13 cellular contexts compared by ENCODE assay signal in the genomic region with DNA sequence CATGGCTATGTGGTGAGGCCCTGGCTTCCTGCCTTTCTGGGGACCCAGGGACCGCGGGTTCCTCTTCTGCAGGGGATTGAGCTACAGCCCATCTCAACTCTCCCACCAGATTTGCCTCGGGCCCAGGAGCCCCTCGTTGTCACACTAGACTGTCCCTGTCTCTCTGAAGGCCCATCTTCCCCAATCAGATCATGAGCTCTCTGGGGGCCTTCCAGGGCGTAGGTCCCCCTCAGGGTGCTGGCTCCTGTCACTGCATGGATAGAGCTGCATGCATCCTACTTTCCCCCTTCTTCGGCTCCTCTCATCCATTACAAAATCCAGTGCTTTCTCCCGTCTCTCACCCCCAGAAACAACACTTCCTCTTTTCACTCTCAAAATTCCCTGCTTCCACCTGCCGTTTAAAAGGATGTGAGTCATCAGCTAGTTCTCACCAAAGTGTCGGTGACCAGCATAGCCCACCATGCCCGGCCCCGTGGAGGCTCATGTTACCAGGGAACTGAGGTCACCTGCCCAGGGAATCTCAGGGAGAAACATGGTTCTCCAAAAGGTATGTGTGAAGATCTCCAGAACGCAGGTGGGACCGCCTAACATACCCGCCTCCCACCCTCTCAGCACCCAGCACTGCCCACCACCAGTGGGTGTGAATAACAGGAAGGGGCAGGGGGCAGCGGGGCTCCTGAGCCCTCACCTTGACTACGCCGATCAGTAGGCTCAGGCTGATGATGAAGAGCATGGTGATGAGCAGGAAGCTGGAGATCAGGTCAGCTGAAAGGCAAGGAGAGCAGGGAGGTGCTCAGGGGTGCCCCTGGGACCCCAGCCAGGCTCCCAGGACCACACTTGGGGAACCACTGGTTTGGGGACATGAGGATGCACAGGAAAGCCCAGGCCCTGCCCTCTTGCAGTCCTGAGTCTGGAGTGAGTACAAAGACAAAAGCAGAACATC. TPM values are rescaled to one million over a fixed set of nuclear protein-coding genes. Genes with fewer than 3 reads are reported as not detected.
DNase-seq lines count a peak whose midpoint lies in the region; ATAC-seq and TF ChIP-seq lines count a peak whose summit lies in the region.
"Had no signal": no experiment of that assay in that cellular context is flagged by ENCODE, and none has a peak within 500 bp of the region (broad histone marks: within the 10 kb centered on the region; RNA-seq: fewer than 3 reads in every experiment).

No MANE protein-coding gene starts in this region.

- H3K27me3 ChIP-seq in PC-3 (ENCODE audit: low read length) = no peaks in the 10 kb centered on the region
- H3K27me3 ChIP-seq in dorsolateral prefrontal cortex = no peaks in the 10 kb centered on the region
- H3K27me3 ChIP-seq: adrenal gland had no signal

- H3K27me3 Mint-ChIP-seq in activated naive CD4-positive, alpha-beta T cell treated with anti-CD3 and anti-CD28 coated beads, Interleukin-2, amount 50 U/mL, for 24 hours = no peaks in the 10 kb centered on the region
- H3K27me3 Mint-ChIP-seq in stimulated activated naive CD8-positive, alpha-beta T cell treated with anti-CD3 and anti-CD28 coated beads, Interleukin-15, amount 100 ng/mL, for 72 hours = no peaks in the 10 kb centered on the region
- H3K27me3 Mint-ChIP-seq in progenitor cell of endocrine pancreas = peaks cover 14% of the 10 kb centered on the region

- no peaks in the 10 kb centered on the region for H3K79me2 ChIP-seq in PC-3 (ENCODE audit: low read length)

- H3K36me3 ChIP-seq in PC-3 (ENCODE audit: low read depth, low read length) = no peaks in the 10 kb centered on the region

- no peak for TF ChIP-seq CTCF in PC-3 (conservative IDR thresholded peaks at IDR 0.05; ENCODE audit: low read depth, low read length)
- TF ChIP-seq CTCF in dorsolateral prefrontal cortex (IDR thresholded peaks at IDR 0.05 in 54 of 56, conservative IDR thresholded peaks at IDR 0.05 in 2 of 56; ENCODE audit: low read depth in 1 of 56, partially characterized antibody in 56 of 56) = no peak
- TF ChIP-seq CTCF in progenitor cell of endocrine pancreas (IDR thresholded peaks at IDR 0.05; ENCODE audit: unreplicated experiment) = no peak

- peaks cover 85% of the 10 kb centered on the region for H3K4me1 Mint-ChIP-seq in activated naive CD4-positive, alpha-beta T cell treated with anti-CD3 and anti-CD28 coated beads, Interleukin-2, amount 50 U/mL, for 24 hours
- H3K4me1 Mint-ChIP-seq in stimulated activated naive CD8-positive, alpha-beta T cell treated with anti-CD3 and anti-CD28 coated beads, Interleukin-15, amount 100 ng/mL, for 72 hours = peaks cover 97% of the 10 kb centered on the region
- peaks cover 2% of the 10 kb centered on the region for H3K4me1 Mint-ChIP-seq in progenitor cell of endocrine pancreas (ENCODE audit: low read depth)

- no peaks in the 10 kb centered on the region for H3K9me3 Mint-ChIP-seq in activated naive CD4-positive, alpha-beta T cell treated with anti-CD3 and anti-CD28 coated beads, Interleukin-2, amount 50 U/mL, for 24 hours
- H3K9me3 Mint-ChIP-seq in stimulated activated naive CD8-positive, alpha-beta T cell treated with anti-CD3 and anti-CD28 coated beads, Interleukin-15, amount 100 ng/mL, for 72 hours = no peaks in the 10 kb centered on the region
- H3K9me3 Mint-ChIP-seq in progenitor cell of endocrine pancreas (ENCODE audit: low read depth) = peaks cover 2% of the 10 kb centered on the region

- no peak for DNase-seq in activated naive CD4-positive, alpha-beta T cell (lab: John Stamatoyannopoulos, UW)
- peak; percentile 46 for DNase-seq in PC-3
- no peak for DNase-seq in dorsolateral prefrontal cortex
- no peak for DNase-seq in stimulated activated naive CD8-positive, alpha-beta T cell treated with anti-CD3 and anti-CD28 coated beads, Interleukin-15, amount 100 ng/mL, for 72 hours
- DNase-seq in progenitor cell of endocrine pancreas (ENCODE audit: low spot score, unreplicated experiment) = no peak
- no peak for DNase-seq in left cardiac atrium
- no peak for DNase-seq in foreskin melanocyte
- DNase-seq: adrenal gland, NCI-H1436 treated with DMSO at 0.1 percent for 48 hours had no signal

- peaks cover 8% of the 10 kb centered on the region for H3K4me1 ChIP-seq in PC-3 (ENCODE audit: insufficient read depth, low read length)

- CTCF ChIA-PET in PC-3 (lab: Charles Lee) = no interaction called here

- no peaks in the 10 kb centered on the region for H3K9me2 ChIP-seq in PC-3 (replicated peaks; ENCODE audit: low read length)

- H4K20me1 ChIP-seq in PC-3 (ENCODE audit: low read length) = no peaks in the 10 kb centered on the region

- ATAC-seq in PC-3 (peak; percentile 35; the same call in 1 of the 2 replicates), left cardiac atrium (no peak)
- ATAC-seq in stimulated activated naive CD8-positive, alpha-beta T cell treated with anti-CD3 and anti-CD28 coated beads, Interleukin-15, amount 100 ng/mL, for 72 hours = no peak
- ATAC-seq: esophagus mucosa had no signal

- intact Hi-C loops in PC-3 (cut with micrococcal nuclease) = no loop called here
- intact Hi-C loops in dorsolateral prefrontal cortex (cut with DNase I) = no loop called here
- intact Hi-C loops in left cardiac atrium (cut with DNase I) = no loop called here

- H3K27ac ChIP-seq in PC-3 (ENCODE audit: low read length) (no peak overlapping the region), dorsolateral prefrontal cortex (peak overlapping the region in 32 of 59 donors; percentile 1 to 70 (median 41))
- H3K27ac ChIP-seq: adrenal gland, thoracic aorta had no signal

- H3K4me2 ChIP-seq in PC-3 (ENCODE audit: low read length) = no peak overlapping the region

- no peak overlapping the region for H3K9ac ChIP-seq in PC-3 (ENCODE audit: low read length)

- H3K4me3 ChIP-seq in PC-3 (ENCODE audit: low read length) (no peak overlapping the region), dorsolateral prefrontal cortex (no peak overlapping the region)
- H3K4me3 ChIP-seq: adrenal gland, lung, thoracic aorta had no signal

- no peak overlapping the region for H2AFZ ChIP-seq in PC-3 (ENCODE audit: low read length)

- H3K9me3 ChIP-seq in PC-3 (ENCODE audit: low read length) = no peaks in the 10 kb centered on the region
- H3K9me3 ChIP-seq: adrenal gland, thoracic aorta had no signal

- H3K4me3 Mint-ChIP-seq in activated naive CD4-positive, alpha-beta T cell treated with anti-CD3 and anti-CD28 coated beads, Interleukin-2, amount 50 U/mL, for 24 hours = peak overlapping the region; percentile 13
- H3K4me3 Mint-ChIP-seq in stimulated activated naive CD8-positive, alpha-beta T cell treated with anti-CD3 and anti-CD28 coated beads, Interleukin-15, amount 100 ng/mL, for 72 hours = peak overlapping the region; percentile 68 to 73
- no peak overlapping the region for H3K4me3 Mint-ChIP-seq in progenitor cell of endocrine pancreas (ENCODE audit: low read depth)

- peak overlapping the region; percentile 88 for H3K27ac Mint-ChIP-seq in activated naive CD4-positive, alpha-beta T cell treated with anti-CD3 and anti-CD28 coated beads, Interleukin-2, amount 50 U/mL, for 24 hours
- peak overlapping the region; percentile 57 to 94 for H3K27ac Mint-ChIP-seq in stimulated activated naive CD8-positive, alpha-beta T cell treated with anti-CD3 and anti-CD28 coated beads, Interleukin-15, amount 100 ng/mL, for 72 hours
- no peak overlapping the region for H3K27ac Mint-ChIP-seq in progenitor cell of endocrine pancreas

- BruUV-seq in PC-3 (replicated peaks; lab: Mats Ljungman, UMichigan) = no TSS peak

- no peaks in the 10 kb centered on the region for H3F3A ChIP-seq in PC-3 (ENCODE audit: low read length, unreplicated experiment)

- H3K36me3 Mint-ChIP-seq in activated naive CD4-positive, alpha-beta T cell treated with anti-CD3 and anti-CD28 coated beads, Interleukin-2, amount 50 U/mL, for 24 hours = peaks cover 14% of the 10 kb centered on the region
- no peaks in the 10 kb centered on the region for H3K36me3 Mint-ChIP-seq in progenitor cell of endocrine pancreas (ENCODE audit: insufficient read depth)

- POLR2A ChIA-PET in PC-3 (lab: Charles Lee; ENCODE audit: unreplicated experiment) = no interaction called here

RNA-seq across cellular contexts. Expression of gene LAPTM5, which starts 16.4 kb away (rescaled TPM):
- total RNA-seq in PC-3 (2014; rRNA removed) = not detected in 2 replicates
- total RNA-seq in dorsolateral prefrontal cortex = 100 to 1,000 TPM in 2 of 120 experiments, 10 to 100 TPM in 116, 1 to 10 TPM in 2; 8.8 to 116 (median 32.9) TPM
- 0.20 TPM in 1 of 2 replicates, not detected in the other for total RNA-seq in progenitor cell of endocrine pancreas
- total RNA-seq in left cardiac atrium = 10 to 100 TPM; 44.7 to 68.1 TPM

RNA-seq across cellular contexts. Expression of gene MATN1, which starts 17.8 kb away (rescaled TPM):
- 0.63 TPM in 1 of 2 replicates, not detected in the other for total RNA-seq in PC-3 (2014; rRNA removed)
- total RNA-seq in dorsolateral prefrontal cortex = 1 to 10 TPM in 16 of 120 experiments, under 1 TPM in 94, not detected in 10; 0.11 to 2.4 (median 0.50) TPM
- 0.11 and 0.14 TPM in 2 replicates for total RNA-seq in progenitor cell of endocrine pancreas
- not detected for total RNA-seq in left cardiac atrium
- total RNA-seq: esophagus mucosa had no signal
